In genomic region chr3:134357914-134358811, GRCh38 we compare ENCODE assay signal across 8 cellular contexts. TPM values are rescaled to one million over a fixed set of nuclear protein-coding genes. Genes with fewer than 3 reads are reported as not detected.
DNase-seq lines count a peak whose midpoint lies in the region; ATAC-seq and TF ChIP-seq lines count a peak whose summit lies in the region.

No MANE protein-coding gene starts in this region.

- ATAC-seq in RWPE2 (ENCODE audit: low read depth) (peak; percentile 80), HG03432 (IDR thresholded peaks at IDR 0.05; ENCODE audit: unreplicated experiment) (no peak)

- BruUV-seq in A673 (replicated peaks; lab: Mats Ljungman, UMichigan), result no TSS peak

- H3K27ac ChIP-seq in A673 (ENCODE audit: low read depth, low read length, poor library complexity, severe bottlenecking) (peak overlapping the region; percentile 80), RWPE2 (ENCODE audit: poor library complexity, severe bottlenecking) (peak overlapping the region; percentile 96)

- CTCF ChIA-PET in A673 (lab: Charles Lee), result interaction anchor here (0.6 kb wide), 1 partner anchor 20 kb away, joined by 6 read pairs; no protein-coding TSS in a partner anchor

- TF ChIP-seq CTCF in A673 (conservative IDR thresholded peaks at IDR 0.05; ENCODE audit: low read depth, low read length), result peak; percentile 60
- TF ChIP-seq CTCF in GM13977 (IDR thresholded peaks at IDR 0.05; ENCODE audit: extremely low read depth, insufficient read depth, missing control alignments), result peak; percentile 41
- TF ChIP-seq CTCF in RWPE2 (IDR thresholded peaks at IDR 0.05; ENCODE audit: poor library complexity, severe bottlenecking), result peak; percentile 25
- TF ChIP-seq CTCF in fibroblast of mammary gland (conservative IDR thresholded peaks at IDR 0.05; ENCODE audit: control insufficient read depth, insufficient read depth, low read depth, low read length), result peak; percentile 33

- POLR2A ChIA-PET in A673 (lab: Charles Lee; ENCODE audit: low non-redundant PET), result no interaction called here

- H3K9me3 ChIP-seq in A673 (ENCODE audit: low read depth, low read length, poor library complexity, severe bottlenecking) (no peaks in the 10 kb centered on the region), RWPE2 (ENCODE audit: severe bottlenecking) (no peaks in the 10 kb centered on the region)

- no peak overlapping the region for H3K4me3 ChIP-seq in A673 (ENCODE audit: low read depth, low read length, poor library complexity, severe bottlenecking)
- no peak overlapping the region for H3K4me3 ChIP-seq in RWPE2 (ENCODE audit: severe bottlenecking)
- H3K4me3 ChIP-seq in fibroblast of mammary gland (ENCODE audit: control insufficient read depth, low read depth, low read length), result no peak overlapping the region

- H3K36me3 ChIP-seq in A673 (ENCODE audit: insufficient read depth, low read length, poor library complexity, severe bottlenecking), result peaks cover 92% of the 10 kb centered on the region
- peaks cover 90% of the 10 kb centered on the region for H3K36me3 ChIP-seq in RWPE2 (ENCODE audit: low read depth)

- DNase-seq in A673 (ENCODE audit: low spot score) (peak; percentile 91), GM13977 (ENCODE audit: low spot score) (peak; percentile 71), RWPE2 (ENCODE audit: low spot score) (peak; percentile 68), fibroblast of mammary gland (ENCODE audit: low read depth) (peak; percentile 96), pons (ENCODE audit: low spot score) (peak; percentile 35), inferior parietal cortex (ENCODE audit: extremely low spot score) (no peak), NK-92 (lab: John Stamatoyannopoulos, UW; ENCODE audit: unreplicated experiment) (no peak)

- H3K27me3 ChIP-seq in A673 (replicated peaks; ENCODE audit: insufficient read depth, low read depth, low read length, poor library complexity) (no peaks in the 10 kb centered on the region), RWPE2 (ENCODE audit: insufficient read depth, poor library complexity, severe bottlenecking) (no peaks in the 10 kb centered on the region)

- H3K4me1 ChIP-seq in A673 (ENCODE audit: insufficient read depth, low read length, poor library complexity, severe bottlenecking), result peaks cover 41% of the 10 kb centered on the region
- H3K4me1 ChIP-seq in RWPE2 (ENCODE audit: insufficient read depth, poor library complexity, severe bottlenecking), result peaks cover 39% of the 10 kb centered on the region

- intact Hi-C loops in A673 (cut with micrococcal nuclease; ENCODE audit: unreplicated experiment), result no loop called here

- in situ Hi-C loops in GM13977 (cut with MboI; ENCODE audit: low pct_unique_long_range_greater_than_20kb, low sequenced_read_pairs, unreplicated experiment), result no loop called here

RNA-seq across cellular contexts. Expression of gene AMOTL2, which starts 16.1 kb away (rescaled TPM):
- total RNA-seq in A673 (2021), result 38.9 and 59.6 TPM in 2 replicates

Comparison
In these comparisons a context has a peak if more than half of its experiments do, and no peak if none do; other contexts are left out.
1. DNase-seq: peak in A673 (single experiment), GM13977 (single experiment), RWPE2 (single experiment), fibroblast of mammary gland (single experiment) and pons (single experiment); none in inferior parietal cortex (single experiment) and NK-92 (single experiment).
2. Peak in every context shown above with its lines, with median percentiles within 50 percentile points of each other: CTCF ChIP-seq.